2 cellular contexts compared by ENCODE assay signal in the genomic region with DNA sequence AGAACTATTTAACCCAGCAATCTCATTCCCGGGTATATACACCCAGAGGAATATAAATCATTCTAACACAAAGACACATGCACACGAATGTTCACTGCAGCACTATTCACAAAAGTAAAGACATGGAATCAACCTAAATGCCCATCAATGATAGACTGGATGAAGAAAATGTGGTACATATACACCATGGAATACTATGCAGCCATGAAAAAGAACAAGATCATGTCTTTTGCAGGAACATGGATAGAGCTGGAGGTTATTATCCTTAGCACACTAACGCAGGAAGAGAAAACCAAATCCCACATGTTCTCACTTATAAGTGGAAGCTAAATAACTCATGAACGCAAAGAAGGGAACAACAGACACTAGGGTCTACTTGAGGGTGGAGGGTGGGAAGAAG. TPM values are rescaled to one million over a fixed set of nuclear protein-coding genes. Genes with fewer than 3 reads are reported as not detected.
"Had no signal": no experiment of that assay in that cellular context is flagged by ENCODE, and none has a peak within 500 bp of the region (broad histone marks: within the 10 kb centered on the region; RNA-seq: fewer than 3 reads in every experiment).

No MANE protein-coding gene starts in this region.

RNA-seq across cellular contexts. Expression of a gene that starts 39.0 kb away (rescaled TPM):
- total RNA-seq: GM23248, HFFc6 had no signal
- polyA plus RNA-seq: GM23248 had no signal
